Comparison of ENCODE assay signal across 14 cellular contexts in the genomic region with DNA sequence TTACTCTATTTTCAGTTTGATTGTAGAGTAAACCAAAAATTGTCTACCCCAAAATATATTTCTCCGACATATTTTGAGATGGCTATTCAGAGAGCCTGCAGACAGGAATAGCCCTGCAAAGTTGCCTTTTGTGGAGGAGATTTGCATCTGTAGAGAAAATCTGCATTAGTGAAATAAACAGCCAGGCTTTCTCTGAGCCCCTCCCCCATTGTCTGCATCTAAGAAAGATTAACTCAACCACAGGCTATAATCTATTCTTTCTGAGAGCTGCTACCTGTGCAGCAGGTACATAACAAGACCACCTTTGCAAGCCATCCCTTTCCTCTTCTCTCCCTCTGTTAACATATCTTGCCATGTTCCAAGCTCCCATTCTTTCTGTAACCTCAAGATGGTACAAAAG.
A peak's percentile ranks its signal among the peaks of the same experiment; 100 is the strongest.
DNase-seq lines count a peak whose midpoint lies in the region; ATAC-seq and TF ChIP-seq lines count a peak whose summit lies in the region.
"Had no signal": no experiment of that assay in that cellular context is flagged by ENCODE, and none has a peak within 500 bp of the region (broad histone marks: within the 10 kb centered on the region; RNA-seq: fewer than 3 reads in every experiment).

No MANE protein-coding gene starts in this region.

- no peak overlapping the region for H3K9ac ChIP-seq in HUES6 (ENCODE audit: low read length)
- H3K9ac ChIP-seq in iPS-20b (ENCODE audit: low read depth, low read length): no peak overlapping the region

- H3K36me3 Mint-ChIP-seq in WTC11 (peaks cover 41% of the 10 kb centered on the region), mesothelial cell of epicardium (no peaks in the 10 kb centered on the region)
- no peaks in the 10 kb centered on the region for H3K36me3 Mint-ChIP-seq in activated naive CD4-positive, alpha-beta T cell treated with anti-CD3 and anti-CD28 coated beads, Interleukin-2, amount 50 U/mL, for 72 hours
- H3K36me3 Mint-ChIP-seq: CD4-positive, CD25-positive, alpha-beta regulatory T cell had no signal

- H3K27me3 Mint-ChIP-seq in WTC11 (ENCODE audit: low read depth): no peaks in the 10 kb centered on the region; the same call in 1 of the 2 replicates
- no peaks in the 10 kb centered on the region for H3K27me3 Mint-ChIP-seq in mesothelial cell of epicardium (ENCODE audit: low read depth)
- H3K27me3 Mint-ChIP-seq: CD4-positive, CD25-positive, alpha-beta regulatory T cell had no signal

- H3K27ac ChIP-seq in HUES6 (ENCODE audit: low read depth, low read length) (peak overlapping the region; percentile 48; the same call in 1 of the 2 replicates), iPS-20b (ENCODE audit: low read length) (peak overlapping the region; percentile 41)

- TF ChIP-seq CTCF in WTC11 (IDR thresholded peaks at IDR 0.05): no peak
- TF ChIP-seq CTCF in mesothelial cell of epicardium (IDR thresholded peaks at IDR 0.05; ENCODE audit: unreplicated experiment): no peak

- H3K4me3 Mint-ChIP-seq in WTC11 (peak overlapping the region; percentile 11; the same call in 1 of the 2 replicates), mesothelial cell of epicardium (no peak overlapping the region)
- H3K4me3 Mint-ChIP-seq: CD4-positive, CD25-positive, alpha-beta regulatory T cell had no signal

- H3K4me1 Mint-ChIP-seq in WTC11 (peaks cover 64% of the 10 kb centered on the region), mesothelial cell of epicardium (no peaks in the 10 kb centered on the region)
- H3K4me1 Mint-ChIP-seq: CD4-positive, CD25-positive, alpha-beta regulatory T cell had no signal

- peaks cover 45% of the 10 kb centered on the region for H3K9me3 Mint-ChIP-seq in WTC11
- peaks cover 42% of the 10 kb centered on the region for H3K9me3 Mint-ChIP-seq in mesothelial cell of epicardium
- H3K9me3 Mint-ChIP-seq in activated naive CD4-positive, alpha-beta T cell treated with anti-CD3 and anti-CD28 coated beads, Interleukin-2, amount 50 U/mL, for 72 hours: peaks cover 22 to 31% of the 10 kb centered on the region in 2 donors

- H3K9me3 ChIP-seq in HUES6 (ENCODE audit: control insufficient read depth, insufficient read depth, low read depth, low read length) (peaks cover 15% of the 10 kb centered on the region), iPS-20b (ENCODE audit: insufficient read depth, low read depth, low read length) (peaks cover 15% of the 10 kb centered on the region)
- H3K9me3 ChIP-seq: BE2C, Caco-2, HAP-1 had no signal

- CTCF ChIA-PET in WTC11 (lab: Charles Lee): no interaction called here

- no peaks in the 10 kb centered on the region for H3K36me3 ChIP-seq in HUES6 (ENCODE audit: control insufficient read depth, insufficient read depth, low read length)
- no peaks in the 10 kb centered on the region for H3K36me3 ChIP-seq in iPS-20b (ENCODE audit: insufficient read depth, low read depth, low read length)
- H3K36me3 ChIP-seq: BE2C, HAP-1 had no signal

- POLR2A ChIA-PET in WTC11 (lab: Charles Lee): no interaction called here

- DNase-seq in WTC11 (ENCODE audit: low spot score) (no peak), mesothelial cell of epicardium (ENCODE audit: low spot score in 2 of 2, unreplicated experiment in 2 of 2) (no peak)
- DNase-seq in activated naive CD4-positive, alpha-beta T cell treated with anti-CD3 and anti-CD28 coated beads, Interleukin-2, amount 50 U/mL, for 72 hours (ENCODE audit: low spot score in 2 of 2): no peak
- DNase-seq: ACHN; BE2C; C1 segment of cervical spinal cord; Caco-2; CD4-positive, CD25-positive, alpha-beta regulatory T cell; GOT3; KG1 had no signal

- peak overlapping the region; percentile 8; the same call in 1 of the 2 replicates for H3K4me3 ChIP-seq in HUES6 (ENCODE audit: low read depth, low read length)
- H3K4me3 ChIP-seq in iPS-20b (ENCODE audit: low read length): 0 out of 2 replicates have a peak overlapping the region, but pooled peaks have one; percentile 2
- H3K4me3 ChIP-seq: HAP-1 had no signal

- H3K4me1 ChIP-seq in HUES6 (ENCODE audit: control insufficient read depth, insufficient read depth, low read length) (no peaks in the 10 kb centered on the region; the same call in 1 of the 2 replicates), iPS-20b (ENCODE audit: insufficient read depth, low read length) (peaks cover 16% of the 10 kb centered on the region; the same call in 1 of the 2 replicates)
- H3K4me1 ChIP-seq: BE2C, Caco-2, HAP-1 had no signal

- H3K27me3 ChIP-seq in HUES6 (ENCODE audit: control insufficient read depth, insufficient read depth, low read length) (no peaks in the 10 kb centered on the region), iPS-20b (ENCODE audit: insufficient read depth, low read length) (no peaks in the 10 kb centered on the region)
- H3K27me3 ChIP-seq: BE2C had no signal

- peak overlapping the region; percentile 42 for H3K27ac Mint-ChIP-seq in WTC11
- H3K27ac Mint-ChIP-seq in mesothelial cell of epicardium: no peak overlapping the region
- H3K27ac Mint-ChIP-seq in activated naive CD4-positive, alpha-beta T cell treated with anti-CD3 and anti-CD28 coated beads, Interleukin-2, amount 50 U/mL, for 72 hours: no peak overlapping the region
- H3K27ac Mint-ChIP-seq: CD4-positive, CD25-positive, alpha-beta regulatory T cell had no signal

- ATAC-seq in WTC11 (peak; percentile 69), GM18870 (IDR thresholded peaks at IDR 0.05; ENCODE audit: unreplicated experiment) (no peak)
- no peak for ATAC-seq in activated naive CD4-positive, alpha-beta T cell treated with anti-CD3 and anti-CD28 coated beads, Interleukin-2, amount 50 U/mL, for 72 hours

TF ChIP-seq in WTC11, 78 proteins besides CTCF, POLR2A, EP300 and RAD21:
- TF ChIP-seq MYBL2 (CRISPR knock-in tag; IDR thresholded peaks at IDR 0.05) (no peak), CDX4 (CRISPR knock-in tag; IDR thresholded peaks at IDR 0.05; ENCODE audit: borderline replicate concordance) (no peak), ZNF671 (CRISPR knock-in tag; IDR thresholded peaks at IDR 0.05) (no peak), ATF6 (CRISPR knock-in tag; IDR thresholded peaks at IDR 0.05) (no peak), GABPB1 (CRISPR knock-in tag; IDR thresholded peaks at IDR 0.05) (no peak), FOXJ3 (CRISPR knock-in tag; IDR thresholded peaks at IDR 0.05; ENCODE audit: borderline replicate concordance) (no peak), ETV6 (CRISPR knock-in tag; IDR thresholded peaks at IDR 0.05) (no peak), JAZF1 (CRISPR knock-in tag; IDR thresholded peaks at IDR 0.05) (no peak), RELA (CRISPR knock-in tag; IDR thresholded peaks at IDR 0.05; ENCODE audit: borderline replicate concordance) (no peak)
